Comparison of ENCODE assay signal across 8 cellular contexts in the genomic region with DNA sequence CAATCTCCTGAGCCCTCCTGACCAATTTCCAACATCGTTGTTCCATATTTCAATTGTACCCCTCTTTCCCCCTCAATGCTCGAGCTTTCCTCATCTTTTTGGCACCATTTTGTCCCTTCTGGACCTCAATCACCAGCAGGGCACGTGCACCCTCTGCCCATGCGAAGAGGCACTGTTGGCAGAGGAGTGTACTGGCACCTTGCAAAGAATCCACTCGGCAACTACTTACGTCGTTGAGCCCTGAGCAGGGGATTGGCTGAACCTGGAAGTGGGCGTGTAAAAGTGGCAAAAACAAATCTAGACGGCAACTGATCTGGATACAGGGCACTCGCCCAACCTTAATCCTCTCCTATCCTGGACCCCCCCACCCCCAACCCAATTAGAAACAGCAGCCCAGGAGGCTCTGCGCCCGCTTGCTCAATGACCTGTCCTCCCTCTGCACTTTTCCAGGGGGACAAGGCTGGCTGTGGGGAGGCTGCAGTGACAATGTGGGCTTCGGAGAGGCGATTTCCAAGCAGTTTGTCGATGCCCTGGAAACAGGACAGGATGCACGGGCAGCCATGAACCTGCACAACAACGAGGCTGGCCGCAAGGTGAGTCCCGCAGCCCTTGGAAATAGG. TPM values are rescaled to one million over a fixed set of nuclear protein-coding genes. Genes with fewer than 3 reads are reported as not detected.
DNase-seq lines count a peak whose midpoint lies in the region; ATAC-seq and TF ChIP-seq lines count a peak whose summit lies in the region.

No MANE protein-coding gene starts in this region.

- DNase-seq in NCI-H1417 treated with DMSO at 0.1 percent for 48 hours (lab: John Stamatoyannopoulos, UW) (peak; percentile 50), T-helper 1 cell (peak; percentile 65 to 90 (median 77)), amygdala (lab: John Stamatoyannopoulos, UW) (peak; percentile 12 to 94 (median 62)), right atrium auricular region (ENCODE audit: low spot score) (peak; percentile 89), prostate gland (ENCODE audit: low spot score) (peak; percentile 86), ureter (ENCODE audit: low spot score) (peak; percentile 90)

- no peak for TF ChIP-seq POLR2A in prostate gland (IDR thresholded peaks at IDR 0.05)

- H3K4me1 ChIP-seq in right atrium auricular region (peaks cover 0 to 13% of the 10 kb centered on the region in 2 donors), prostate gland (replicated peaks) (peaks cover 3% of the 10 kb centered on the region)

- H3K27me3 ChIP-seq in right atrium auricular region (no peaks in the 10 kb centered on the region), prostate gland (replicated peaks; ENCODE audit: insufficient read depth) (no peaks in the 10 kb centered on the region)

- H3K27ac ChIP-seq in right atrium auricular region (no peak overlapping the region), prostate gland (no peak overlapping the region)

- ATAC-seq in HG02763 (IDR thresholded peaks at IDR 0.05; ENCODE audit: unreplicated experiment): peak; percentile 91

- H3K36me3 ChIP-seq in right atrium auricular region (no peaks in the 10 kb centered on the region), prostate gland (no peaks in the 10 kb centered on the region)

- WGBS in prostate gland: 1% methylated on average over 19 of the region's 19 CpGs

- TF ChIP-seq CTCF in GM12875 (IDR thresholded peaks at IDR 0.05; ENCODE audit: borderline replicate concordance, insufficient read depth, low read depth, low read length) (no peak), right atrium auricular region (IDR thresholded peaks at IDR 0.05) (no peak), prostate gland (IDR thresholded peaks at IDR 0.05) (no peak)

- H3K9me3 ChIP-seq in right atrium auricular region: no peaks in the 10 kb centered on the region
- no peaks in the 10 kb centered on the region for H3K9me3 ChIP-seq in prostate gland

- intact Hi-C loops in prostate gland (cut with DNase I): no loop called here

- H3K4me3 ChIP-seq in GM12875 (ENCODE audit: low read depth, low read length) (peak overlapping the region; percentile 21), right atrium auricular region (peak overlapping the region; percentile 26 to 54), prostate gland (peak overlapping the region; percentile 38 to 41)

RNA-seq across cellular contexts. Expression of a gene that starts 18.8 kb away (rescaled TPM):
- total RNA-seq in right atrium auricular region (not detected), prostate gland (1 to 10 TPM in 1 of 2 donors, under 1 TPM in 1; 0.40 to 1.8 TPM), ureter (0.99 TPM)

RNA-seq across cellular contexts. Expression of a gene that starts 38.1 kb away (rescaled TPM):
- total RNA-seq in right atrium auricular region (1 to 10 TPM; 2.0 to 4.5 TPM), prostate gland (10 to 100 TPM; 10.5 to 17.3 TPM), ureter (16.0 TPM)

RNA-seq across cellular contexts. Expression of a gene that starts 48.1 kb away (rescaled TPM):
- total RNA-seq in right atrium auricular region: 100 to 1,000 TPM; 355 to 361 TPM
- total RNA-seq in prostate gland: 100 to 1,000 TPM; 195 to 222 TPM
- total RNA-seq in ureter: 152 TPM

RNA-seq across cellular contexts. Expression of a gene that starts 54.2 kb away (rescaled TPM):
- total RNA-seq in right atrium auricular region (10 to 100 TPM in 1 of 2 donors, 1 to 10 TPM in 1; 8.5 to 11.3 TPM), prostate gland (10 to 100 TPM; 10.8 to 30.2 TPM), ureter (50.6 TPM)
